ENCODE assay signal across 9 cellular contexts in the genomic region with DNA sequence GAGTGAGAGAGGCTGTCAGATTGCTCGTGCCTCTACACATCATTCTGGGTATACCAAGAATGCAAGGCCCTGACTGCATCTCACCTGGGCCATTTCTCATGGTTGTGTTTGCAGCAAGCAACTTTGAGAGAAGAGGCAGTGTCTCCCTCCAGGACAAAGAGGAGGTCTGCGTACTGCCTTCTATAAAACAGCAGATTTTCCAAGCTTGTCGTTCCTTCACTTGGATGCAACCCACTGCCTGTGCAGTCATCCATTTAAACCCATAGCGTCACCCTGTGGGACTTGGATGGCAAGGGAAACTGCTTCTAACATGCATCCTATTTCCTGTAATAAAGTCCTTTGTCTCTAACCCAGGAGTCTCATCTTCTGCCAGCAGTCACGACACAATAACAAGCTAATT. TPM values are rescaled to one million over a fixed set of nuclear protein-coding genes. Genes with fewer than 3 reads are reported as not detected.
DNase-seq lines count a peak whose midpoint lies in the region; ATAC-seq and TF ChIP-seq lines count a peak whose summit lies in the region.
"Had no signal": no experiment of that assay in that cellular context is flagged by ENCODE, and none has a peak within 500 bp of the region (broad histone marks: within the 10 kb centered on the region; RNA-seq: fewer than 3 reads in every experiment).

No MANE protein-coding gene starts in this region.

- no peak overlapping the region for H3K27ac Mint-ChIP-seq in T-helper 2 cell treated with Interferon-gamma antibody and Interleukin-4, amounts not matched to agents 5 μg/mL and 100 μg/mL, for 36 hours
- H3K27ac Mint-ChIP-seq in glutamatergic neuron (ENCODE audit: unreplicated experiment) (no peak overlapping the region), T-helper 17 cell (no peak overlapping the region)

- intact Hi-C loops in sigmoid colon (cut with DNase I) (loop anchor here (5.0 kb wide), 2 partner anchors 167 to 447 kb away; no protein-coding TSS in a partner anchor), prostate gland (cut with DNase I) (loop anchor here (10.0 kb wide), 2 partner anchors 385 to 445 kb away; partner anchors contain the start of genes ALKBH1 and SLIRP)

- TF ChIP-seq CTCF in RWPE2 (IDR thresholded peaks at IDR 0.05; ENCODE audit: poor library complexity, severe bottlenecking) (no peak), glutamatergic neuron (IDR thresholded peaks at IDR 0.05; ENCODE audit: partially characterized antibody, unreplicated experiment) (no peak), sigmoid colon (IDR thresholded peaks at IDR 0.05) (no peak), prostate gland (IDR thresholded peaks at IDR 0.05) (no peak)

- TF ChIP-seq EP300 in sigmoid colon (IDR thresholded peaks at IDR 0.05), result no peak

- 71 to 77% methylated on average over 5 of the region's 5 CpGs for WGBS in sigmoid colon, 2 donors
- 22% methylated on average over 5 of the region's 5 CpGs for WGBS in prostate gland

- peak overlapping the region; percentile 70 for H3K27ac ChIP-seq in RWPE2 (ENCODE audit: poor library complexity, severe bottlenecking)
- peak overlapping the region in 2 of 4 donors; percentile 94 to 98 for H3K27ac ChIP-seq in sigmoid colon
- no peak overlapping the region for H3K27ac ChIP-seq in prostate gland

- no peaks in the 10 kb centered on the region for H3K27me3 Mint-ChIP-seq in T-helper 2 cell treated with Interferon-gamma antibody and Interleukin-4, amounts not matched to agents 5 μg/mL and 100 μg/mL, for 36 hours (ENCODE audit: low read depth)
- peaks cover 4% of the 10 kb centered on the region for H3K27me3 Mint-ChIP-seq in glutamatergic neuron (ENCODE audit: unreplicated experiment)
- no peaks in the 10 kb centered on the region for H3K27me3 Mint-ChIP-seq in T-helper 17 cell

- H3K9me3 ChIP-seq in RWPE2 (ENCODE audit: severe bottlenecking) (no peaks in the 10 kb centered on the region), sigmoid colon (no peaks in the 10 kb centered on the region), T-helper 17 cell (ENCODE audit: control insufficient read depth, low read length, poor library complexity, severe bottlenecking) (no peaks in the 10 kb centered on the region), prostate gland (no peaks in the 10 kb centered on the region)

- H3K36me3 Mint-ChIP-seq in T-helper 2 cell treated with Interferon-gamma antibody and Interleukin-4, amounts not matched to agents 5 μg/mL and 100 μg/mL, for 36 hours (ENCODE audit: low read depth), result no peaks in the 10 kb centered on the region
- H3K36me3 Mint-ChIP-seq in glutamatergic neuron (ENCODE audit: unreplicated experiment), result no peaks in the 10 kb centered on the region
- no peaks in the 10 kb centered on the region for H3K36me3 Mint-ChIP-seq in T-helper 17 cell (ENCODE audit: low read depth)

- TF ChIP-seq POLR2A in sigmoid colon (IDR thresholded peaks at IDR 0.05) (no peak), prostate gland (IDR thresholded peaks at IDR 0.05) (no peak)

- DNase-seq in T-helper 2 cell treated with Interferon-gamma antibody and Interleukin-4, amounts not matched to agents 5 μg/mL and 100 μg/mL, for 36 hours (ENCODE audit: low spot score), result no peak
- DNase-seq in T-helper 2 cell (no peak), RWPE2 (ENCODE audit: low spot score) (no peak), glutamatergic neuron (no peak), sigmoid colon (peak; percentile 45), T-helper 17 cell (no peak), prostate gland (ENCODE audit: low spot score) (no peak)

- H3K4me3 Mint-ChIP-seq in T-helper 2 cell treated with Interferon-gamma antibody and Interleukin-4, amounts not matched to agents 5 μg/mL and 100 μg/mL, for 36 hours, result peak overlapping the region; percentile 87
- H3K4me3 Mint-ChIP-seq in glutamatergic neuron (ENCODE audit: unreplicated experiment) (peak overlapping the region; percentile 86), T-helper 17 cell (no peak overlapping the region)

- no peak overlapping the region for H3K4me3 ChIP-seq in RWPE2 (ENCODE audit: severe bottlenecking)
- no peak overlapping the region for H3K4me3 ChIP-seq in sigmoid colon
- H3K4me3 ChIP-seq in prostate gland, result no peak overlapping the region

- ATAC-seq in RWPE2 (ENCODE audit: low read depth) (no peak), T-helper 17 cell (no peak), HG03108 (IDR thresholded peaks at IDR 0.05; ENCODE audit: unreplicated experiment) (no peak)

- H3K9me3 Mint-ChIP-seq in T-helper 2 cell treated with Interferon-gamma antibody and Interleukin-4, amounts not matched to agents 5 μg/mL and 100 μg/mL, for 36 hours, result no peaks in the 10 kb centered on the region
- peaks cover 5% of the 10 kb centered on the region for H3K9me3 Mint-ChIP-seq in glutamatergic neuron (ENCODE audit: unreplicated experiment)

- H3K4me1 ChIP-seq in RWPE2 (ENCODE audit: insufficient read depth, poor library complexity, severe bottlenecking), result peaks cover 17% of the 10 kb centered on the region
- H3K4me1 ChIP-seq in sigmoid colon, result peaks cover 0 to 40% (median 38%) of the 10 kb centered on the region in 4 donors
- peaks cover 16% of the 10 kb centered on the region for H3K4me1 ChIP-seq in prostate gland (replicated peaks)

- H3K27me3 ChIP-seq in RWPE2 (ENCODE audit: insufficient read depth, poor library complexity, severe bottlenecking), result no peaks in the 10 kb centered on the region
- no peaks in the 10 kb centered on the region for H3K27me3 ChIP-seq in sigmoid colon
- H3K27me3 ChIP-seq in prostate gland (replicated peaks; ENCODE audit: insufficient read depth), result no peaks in the 10 kb centered on the region

- peaks cover 23% of the 10 kb centered on the region for H3K4me1 Mint-ChIP-seq in T-helper 2 cell treated with Interferon-gamma antibody and Interleukin-4, amounts not matched to agents 5 μg/mL and 100 μg/mL, for 36 hours (ENCODE audit: low read depth)
- H3K4me1 Mint-ChIP-seq in glutamatergic neuron (ENCODE audit: low read depth, unreplicated experiment), result peaks cover 4% of the 10 kb centered on the region
- H3K4me1 Mint-ChIP-seq in T-helper 17 cell, result peaks cover 13% of the 10 kb centered on the region

- H3K36me3 ChIP-seq in RWPE2 (ENCODE audit: low read depth) (no peaks in the 10 kb centered on the region), sigmoid colon (no peaks in the 10 kb centered on the region), prostate gland (no peaks in the 10 kb centered on the region)

RNA-seq across cellular contexts. Expression of gene POMT2, which starts 1.3 kb away (rescaled TPM):
- total RNA-seq in glutamatergic neuron (ENCODE audit: unreplicated experiment) (41.5 TPM), sigmoid colon (10 to 100 TPM; 10.5 to 21.0 (median 16.4) TPM), T-helper 17 cell (10 to 100 TPM in 1 of 2 donors, 1 to 10 TPM in 1; 8.8 to 11.4 TPM), prostate gland (100 to 1,000 TPM in 1 of 2 donors, 1 to 10 TPM in 1; 8.4 to 101 TPM)
- polyA plus RNA-seq in sigmoid colon, result 10 to 100 TPM in 1 of 3 donors, 1 to 10 TPM in 2; 3.6 to 16.8 (median 5.1) TPM

RNA-seq across cellular contexts. Expression of gene GSTZ1, which starts 1.4 kb away (rescaled TPM):
- 23.1 TPM for total RNA-seq in glutamatergic neuron (ENCODE audit: unreplicated experiment)
- 10 to 100 TPM in 1 of 4 donors, 1 to 10 TPM in 3; 5.4 to 20.7 (median 9.7) TPM for total RNA-seq in sigmoid colon
- polyA plus RNA-seq in sigmoid colon, result 10 to 100 TPM; 37.0 to 42.6 (median 42.3) TPM
- total RNA-seq in T-helper 17 cell, result 1 to 10 TPM; 5.5 to 7.5 TPM
- total RNA-seq in prostate gland, result 10 to 100 TPM; 50.1 to 78.1 TPM

RNA-seq across cellular contexts. Expression of gene NGB, which starts 48.4 kb away (rescaled TPM):
- total RNA-seq in glutamatergic neuron (ENCODE audit: unreplicated experiment) (0.22 TPM), sigmoid colon (1 to 10 TPM; 3.5 to 10.0 (median 9.5) TPM), T-helper 17 cell (not detected), prostate gland (under 1 TPM in 1 of 2 donors, not detected in 1; 0.91 TPM)
- polyA plus RNA-seq in sigmoid colon, result 1 to 10 TPM in 1 of 3 donors, not detected in 2; 1.9 TPM
- total RNA-seq: lower leg skin had no signal

RNA-seq across cellular contexts. Expression of gene TMED8, which starts 57.5 kb away (rescaled TPM):
- total RNA-seq in glutamatergic neuron (ENCODE audit: unreplicated experiment), result 9.8 TPM
- 10 to 100 TPM; 13.6 to 15.3 (median 14.7) TPM for total RNA-seq in sigmoid colon
- polyA plus RNA-seq in sigmoid colon, result 1 to 10 TPM; 1.8 to 7.2 (median 3.7) TPM
- total RNA-seq in T-helper 17 cell, result 10 to 100 TPM; 13.2 to 16.0 TPM
- total RNA-seq in prostate gland, result 10 to 100 TPM; 14.7 to 35.2 TPM

RNA-seq across cellular contexts. Expression of gene SAMD15, which starts 57.8 kb away (rescaled TPM):
- 0.47 TPM for total RNA-seq in glutamatergic neuron (ENCODE audit: unreplicated experiment)
- total RNA-seq in sigmoid colon, result under 1 TPM; 0.16 to 0.55 (median 0.31) TPM
- under 1 TPM in 2 of 3 donors, not detected in 1; 0.23 to 0.36 TPM for polyA plus RNA-seq in sigmoid colon
- total RNA-seq in T-helper 17 cell, result under 1 TPM; 0.26 to 0.32 TPM
- 1 to 10 TPM in 1 of 2 donors, under 1 TPM in 1; 0.96 to 2.9 TPM for total RNA-seq in prostate gland
